In genomic region chr1:2204384-2205190, GRCh38 we compare ENCODE assay signal across 8 cellular contexts. TPM values are rescaled to one million over a fixed set of nuclear protein-coding genes. Genes with fewer than 3 reads are reported as not detected.
DNase-seq lines count a peak whose midpoint lies in the region; ATAC-seq and TF ChIP-seq lines count a peak whose summit lies in the region.

No MANE protein-coding gene starts in this region.

- intact Hi-C loops in adrenal gland (cut with DNase I), result no loop called here
- intact Hi-C loops in left ventricle myocardium inferior (cut with micrococcal nuclease), result no loop called here

- peak in 1 of 2 donors; percentile 28 for TF ChIP-seq POLR2A in adrenal gland (IDR thresholded peaks at IDR 0.05)

- TF ChIP-seq CTCF in GM06990 (IDR thresholded peaks at IDR 0.05; ENCODE audit: insufficient read depth, low read length, poor library complexity, severe bottlenecking) (no peak), adrenal gland (IDR thresholded peaks at IDR 0.05) (no peak), left ventricle myocardium inferior (IDR thresholded peaks at IDR 0.05; ENCODE audit: borderline replicate concordance) (no peak)

- H3K27me3 ChIP-seq in GM06990 (replicated peaks; ENCODE audit: control insufficient read depth, insufficient read depth, low read length), result no peaks in the 10 kb centered on the region; the same call in 1 of the 2 replicates
- no peaks in the 10 kb centered on the region for H3K27me3 ChIP-seq in adrenal gland
- no peaks in the 10 kb centered on the region for H3K27me3 ChIP-seq in left ventricle myocardium inferior (ENCODE audit: low read depth)

- DNase-seq in AG08396 (ENCODE audit: low spot score) (peak; percentile 44), GM06990 (ENCODE audit: extremely low read depth, insufficient read length) (peak; percentile 64), NCI-H1105 (lab: John Stamatoyannopoulos, UW) (peak; percentile 66), adrenal gland (peak in 6 of 7 donors; percentile 72 to 89 (median 84)), left ventricle myocardium inferior (peak; percentile 86), pons (ENCODE audit: low spot score) (peak; percentile 52), NCI-H524 treated with DMSO at 0.1 percent for 48 hours (lab: John Stamatoyannopoulos, UW) (no peak)

- H3K4me3 ChIP-seq in GM06990 (replicated peaks; ENCODE audit: low read depth, low read length) (peak overlapping the region; percentile 50), adrenal gland (peak overlapping the region in 2 of 4 donors; percentile 10 to 68), left ventricle myocardium inferior (peak overlapping the region; percentile 73)

- H3K4me1 ChIP-seq in adrenal gland (replicated peaks in 1 of 2) (peaks cover 8 to 44% of the 10 kb centered on the region in 2 donors), left ventricle myocardium inferior (peaks cover 77% of the 10 kb centered on the region)

- H3K27ac ChIP-seq in adrenal gland (peak overlapping the region in 4 of 5 donors; percentile 2 to 92 (median 51)), left ventricle myocardium inferior (replicated peaks) (peak overlapping the region; percentile 92)

- ATAC-seq in GM21390 (IDR thresholded peaks at IDR 0.05; ENCODE audit: unreplicated experiment), result no peak

- H3K36me3 ChIP-seq in GM06990 (ENCODE audit: control insufficient read depth, insufficient read depth, low read length), result no peaks in the 10 kb centered on the region
- H3K36me3 ChIP-seq in adrenal gland (replicated peaks in 1 of 2), result no peaks in the 10 kb centered on the region
- no peaks in the 10 kb centered on the region for H3K36me3 ChIP-seq in left ventricle myocardium inferior

- no peaks in the 10 kb centered on the region for H3K9me3 ChIP-seq in adrenal gland (replicated peaks in 1 of 3)
- H3K9me3 ChIP-seq in left ventricle myocardium inferior (replicated peaks), result no peaks in the 10 kb centered on the region

- 0 to 3% (median 1%) methylated on average over 8 to 49 of the region's 61 CpGs for WGBS in adrenal gland, 4 donors

RNA-seq across cellular contexts. Expression of gene FAAP20, which starts 10.0 kb away (rescaled TPM):
- total RNA-seq in adrenal gland (100 to 1,000 TPM in 1 of 8 donors, 10 to 100 TPM in 7; 26.4 to 106 (median 62.0) TPM), left ventricle myocardium inferior (37.0 TPM)
- polyA plus RNA-seq in adrenal gland, result 100 to 1,000 TPM in 2 of 3 donors, 1 to 10 TPM in 1; 2.7 to 185 (median 160) TPM

RNA-seq across cellular contexts. Expression of gene SKI, which starts 23.5 kb away (rescaled TPM):
- 10 to 100 TPM; 30.6 to 53.6 (median 43.7) TPM for total RNA-seq in adrenal gland
- 10 to 100 TPM in 2 of 3 donors, 1 to 10 TPM in 1; 9.4 to 21.2 (median 10.8) TPM for polyA plus RNA-seq in adrenal gland
- total RNA-seq in left ventricle myocardium inferior, result 37.9 TPM
